Comparison of ENCODE assay signal across 8 cellular contexts in genomic region chr7:39623312-39624201, GRCh38. TPM values are rescaled to one million over a fixed set of nuclear protein-coding genes. Genes with fewer than 3 reads are reported as not detected.
DNase-seq lines count a peak whose midpoint lies in the region; ATAC-seq and TF ChIP-seq lines count a peak whose summit lies in the region.

Gene RALA, plus strand, starts transcription at chr7:39623572. Its CDS starts 63,096 bp downstream, at chr7:39686668.

- no peaks in the 10 kb centered on the region for H3K27me3 ChIP-seq in kidney epithelial cell (ENCODE audit: control insufficient read depth, insufficient read depth, low read length)

- intact Hi-C loops in activated CD4-positive, alpha-beta T cell treated with anti-CD3 and anti-CD28 coated beads for 36 hours (cut with DNase I, micrococcal nuclease), result loop anchor here (1.0 to 2.0 kb wide), 11 partner anchors 31 to 511 kb away; partner anchors contain the start of genes MPLKIP (in 2 of the 2), YAE1 (in 2 of the 2) and SUGCT (in 1 of the 2)

- peaks cover 46% of the 10 kb centered on the region for H3K4me1 Mint-ChIP-seq in activated CD4-positive, alpha-beta T cell treated with anti-CD3 and anti-CD28 coated beads for 36 hours
- peaks cover 46% of the 10 kb centered on the region for H3K4me1 Mint-ChIP-seq in chondrocyte (ENCODE audit: low read depth)

- H3K36me3 ChIP-seq in kidney epithelial cell (ENCODE audit: control insufficient read depth, insufficient read depth, low read length), result no peaks in the 10 kb centered on the region

- peak within 1 kb of the TSS; percentile 87 for H3K4me3 Mint-ChIP-seq in activated CD4-positive, alpha-beta T cell treated with anti-CD3 and anti-CD28 coated beads for 36 hours
- peak within 1 kb of the TSS; percentile 98 for H3K4me3 Mint-ChIP-seq in chondrocyte (ENCODE audit: unreplicated experiment)

- peaks cover 9% of the 10 kb centered on the region for H3K36me3 Mint-ChIP-seq in activated CD4-positive, alpha-beta T cell treated with anti-CD3 and anti-CD28 coated beads for 36 hours (ENCODE audit: low read depth)
- no peaks in the 10 kb centered on the region for H3K36me3 Mint-ChIP-seq in chondrocyte (ENCODE audit: low read depth)

- no peaks in the 10 kb centered on the region for H3K27me3 Mint-ChIP-seq in activated CD4-positive, alpha-beta T cell treated with anti-CD3 and anti-CD28 coated beads for 36 hours
- H3K27me3 Mint-ChIP-seq in chondrocyte (ENCODE audit: low read depth), result no peaks in the 10 kb centered on the region

- POLR2A ChIA-PET in activated CD4-positive, alpha-beta T cell treated with anti-CD3 and anti-CD28 coated beads for 36 hours (lab: Charles Lee), result interaction anchor here (0.7 to 1.3 kb wide), 4 partner anchors 65 to 112 kb away, joined by 3 to 4 read pairs (median 3); no protein-coding TSS in a partner anchor

- ATAC-seq in HG03378 (IDR thresholded peaks at IDR 0.05; ENCODE audit: unreplicated experiment), result peak; percentile 79
- peak; percentile 95 for ATAC-seq in activated CD4-positive, alpha-beta T cell treated with anti-CD3 and anti-CD28 coated beads for 36 hours

- CTCF ChIA-PET in activated CD4-positive, alpha-beta T cell treated with anti-CD3 and anti-CD28 coated beads for 36 hours (lab: Charles Lee), result interaction anchor here (1.0 to 5.5 kb wide), 6 partner anchors 12 to 79 kb away, joined by 3 to 56 read pairs (median 7); no protein-coding TSS in a partner anchor

- peak within 1 kb of the TSS; percentile 93 for H3K4me3 ChIP-seq in kidney epithelial cell (ENCODE audit: low read depth, low read length)

- TF ChIP-seq POLR2A in GM19099 (IDR thresholded peaks at IDR 0.05; ENCODE audit: extremely low read depth, insufficient read length, low read depth), result peak; percentile 93

- H3K9me3 Mint-ChIP-seq in activated CD4-positive, alpha-beta T cell treated with anti-CD3 and anti-CD28 coated beads for 36 hours (ENCODE audit: low read depth), result no peaks in the 10 kb centered on the region
- no peaks in the 10 kb centered on the region for H3K9me3 Mint-ChIP-seq in chondrocyte (ENCODE audit: low read depth)

- DNase-seq in Ammon's horn (ENCODE audit: low spot score) (peak; percentile 96), NCI-H510A treated with DMSO at 0.1 percent for 48 hours (lab: John Stamatoyannopoulos, UW) (peak; percentile 89), chondrocyte (ENCODE audit: low spot score) (peak; percentile 95), kidney epithelial cell (ENCODE audit: low read depth) (peak; percentile 78)
- peak; percentile 95 for DNase-seq in activated CD4-positive, alpha-beta T cell treated with anti-CD3 and anti-CD28 coated beads for 36 hours
- DNase-seq in stimulated activated CD4-positive, alpha-beta T cell treated with anti-CD3 and anti-CD28 coated beads, Interleukin-15, amount 100 ng/mL, for 24 hours, result peak; percentile 94

- TF ChIP-seq CTCF in chondrocyte (IDR thresholded peaks at IDR 0.05) (peak; percentile 25), kidney epithelial cell (IDR thresholded peaks at IDR 0.05; ENCODE audit: insufficient read depth, low read length, poor library complexity, severe bottlenecking) (no peak)

- H3K27ac Mint-ChIP-seq in activated CD4-positive, alpha-beta T cell treated with anti-CD3 and anti-CD28 coated beads for 36 hours, result peak within 1 kb of the TSS; percentile 91
- H3K27ac Mint-ChIP-seq in chondrocyte (ENCODE audit: unreplicated experiment), result peak within 1 kb of the TSS; percentile 98

RNA-seq across cellular contexts. Expression of gene RALA, which starts in this region (rescaled TPM):
- total RNA-seq in activated CD4-positive, alpha-beta T cell treated with anti-CD3 and anti-CD28 coated beads for 36 hours, result 10 to 100 TPM; 30.7 to 33.7 TPM
- total RNA-seq in chondrocyte (29.2 to 37.4 TPM (median 35.2 TPM) in 3 replicates), kidney epithelial cell (72.8 and 79.2 TPM in 2 replicates)

Comparison
In these comparisons a context has a peak if more than half of its experiments do, and no peak if none do; other contexts are left out.
1. Peak in every context shown above with its lines: DNase-seq, ATAC-seq and H3K4me3 ChIP-seq.